Comparison of ENCODE assay signal across 13 cellular contexts in genomic region chr13:29497137-29497654, GRCh38.
A peak's percentile ranks its signal among the peaks of the same experiment; 100 is the strongest.
DNase-seq lines count a peak whose midpoint lies in the region; ATAC-seq and TF ChIP-seq lines count a peak whose summit lies in the region.
"Had no signal": no experiment of that assay in that cellular context is flagged by ENCODE, and none has a peak within 500 bp of the region (broad histone marks: within the 10 kb centered on the region; RNA-seq: fewer than 3 reads in every experiment).

No MANE protein-coding gene starts in this region.

- H3K9ac ChIP-seq in endodermal cell (ENCODE audit: extremely low read depth, low read length, poor library complexity, severe bottlenecking) (no peak overlapping the region), skeletal muscle satellite cell (ENCODE audit: low read depth, low read length) (no peak overlapping the region)

- H3K27me3 Mint-ChIP-seq in endodermal cell (ENCODE audit: insufficient read depth): peaks cover 22% of the 10 kb centered on the region

- no peaks in the 10 kb centered on the region for H3K36me3 Mint-ChIP-seq in endodermal cell (ENCODE audit: low read depth)
- H3K36me3 Mint-ChIP-seq: memory B cell had no signal

- no peak for TF ChIP-seq CTCF in endodermal cell (conservative IDR thresholded peaks at IDR 0.05)
- TF ChIP-seq CTCF in right lobe of liver (IDR thresholded peaks at IDR 0.05): no peak

- H3K9me3 ChIP-seq in endodermal cell (ENCODE audit: control insufficient read depth, low read length) (no peaks in the 10 kb centered on the region), right lobe of liver (no peaks in the 10 kb centered on the region), skeletal muscle satellite cell (replicated peaks; ENCODE audit: low read length) (no peaks in the 10 kb centered on the region)
- H3K9me3 ChIP-seq: gastrocnemius medialis, SJSA1 had no signal

- no peaks in the 10 kb centered on the region for H3K9me3 Mint-ChIP-seq in endodermal cell
- H3K9me3 Mint-ChIP-seq: memory B cell had no signal

- H3K27ac Mint-ChIP-seq in endodermal cell: no peak overlapping the region

- WGBS in endodermal cell (ENCODE audit: insufficient coverage in 1 of 2, insufficient read length in 1 of 2), 2 experiments: 38 to 60% methylated on average over 11 to 15 of the region's 15 CpGs
- WGBS in right lobe of liver (ENCODE audit: insufficient coverage, low coverage, low lambda C conversion rate, missing lambda C conversion rate): 56% methylated on average over 4 of the region's 15 CpGs

- in situ Hi-C loops in G401 (cut with HindIII; ENCODE audit: low sequenced_read_pairs): no loop called here

- no peak overlapping the region for H3K4me3 ChIP-seq in endodermal cell (ENCODE audit: low read length)
- no peak overlapping the region for H3K4me3 ChIP-seq in right lobe of liver
- H3K4me3 ChIP-seq in skeletal muscle satellite cell (ENCODE audit: low read length): no peak overlapping the region
- H3K4me3 ChIP-seq: gastrocnemius medialis, SJSA1 had no signal

- DNase-seq in NCI-H1694 (lab: John Stamatoyannopoulos, UW) (peak; percentile 22), endodermal cell (peak; percentile 69), right lobe of liver (no peak), G401 (ENCODE audit: low spot score) (no peak), inferior parietal cortex (ENCODE audit: extremely low spot score) (no peak)
- DNase-seq: cerebellar nuclear complex; stimulated activated CD4-positive, alpha-beta T cell treated with anti-CD3 and anti-CD28 coated beads, Interleukin-12 subunit alpha, Interleukin-12 subunit beta, amount 100 ng/mL, for 4 hours had no signal

- no peaks in the 10 kb centered on the region for H3K36me3 ChIP-seq in endodermal cell (ENCODE audit: control insufficient read depth, insufficient read depth, low read length)
- H3K36me3 ChIP-seq in right lobe of liver: no peaks in the 10 kb centered on the region
- H3K36me3 ChIP-seq in skeletal muscle satellite cell (ENCODE audit: insufficient read depth, low read length): no peaks in the 10 kb centered on the region
- H3K36me3 ChIP-seq: gastrocnemius medialis, SJSA1 had no signal

- intact Hi-C loops in right lobe of liver (cut with DNase I): no loop called here

- no peak overlapping the region for H3K4me3 Mint-ChIP-seq in endodermal cell

- H3K4me2 ChIP-seq in skeletal muscle satellite cell (ENCODE audit: low read length): peak overlapping the region; percentile 0

- peak overlapping the region; percentile 80 for H3K27ac ChIP-seq in endodermal cell (ENCODE audit: low read depth, low read length)
- no peak overlapping the region for H3K27ac ChIP-seq in right lobe of liver
- H3K27ac ChIP-seq: gastrocnemius medialis, SJSA1 had no signal

- peaks cover 19% of the 10 kb centered on the region for H3K4me1 Mint-ChIP-seq in endodermal cell

- no peak for TF ChIP-seq POLR2A in right lobe of liver (IDR thresholded peaks at IDR 0.05)

- H3K4me1 ChIP-seq in endodermal cell (ENCODE audit: control insufficient read depth, insufficient read depth, low read length): peaks cover 11% of the 10 kb centered on the region
- no peaks in the 10 kb centered on the region for H3K4me1 ChIP-seq in right lobe of liver
- H3K4me1 ChIP-seq in skeletal muscle satellite cell (ENCODE audit: control insufficient read depth, insufficient read depth, low read length): peaks cover 8% of the 10 kb centered on the region

- H3K27me3 ChIP-seq in endodermal cell (ENCODE audit: control insufficient read depth, insufficient read depth, low read length, poor library complexity, severe bottlenecking): no peaks in the 10 kb centered on the region
- H3K27me3 ChIP-seq in right lobe of liver: no peaks in the 10 kb centered on the region
- H3K27me3 ChIP-seq in skeletal muscle satellite cell (ENCODE audit: control insufficient read depth, insufficient read depth, low read length): peaks cover 60% of the 10 kb centered on the region
- H3K27me3 ChIP-seq: SJSA1 had no signal

- ATAC-seq in right lobe of liver (peak; percentile 25 to 37 (median 30)), HG03342 (IDR thresholded peaks at IDR 0.05; ENCODE audit: unreplicated experiment) (no peak), HG03520 (IDR thresholded peaks at IDR 0.05; ENCODE audit: unreplicated experiment) (no peak)

Comparison
In these comparisons a context has a peak if more than half of its experiments do, and no peak if none do; other contexts are left out.
1. DNase-seq: peak in NCI-H1694 (single experiment) and endodermal cell (single experiment); none in right lobe of liver (0 of 3), G401 (single experiment) and inferior parietal cortex (single experiment).
2. ATAC-seq: peak in right lobe of liver (4 of 4); none in HG03342 (single experiment) and HG03520 (single experiment).